Comparison of ENCODE assay signal across 25 cellular contexts in the genomic region with DNA sequence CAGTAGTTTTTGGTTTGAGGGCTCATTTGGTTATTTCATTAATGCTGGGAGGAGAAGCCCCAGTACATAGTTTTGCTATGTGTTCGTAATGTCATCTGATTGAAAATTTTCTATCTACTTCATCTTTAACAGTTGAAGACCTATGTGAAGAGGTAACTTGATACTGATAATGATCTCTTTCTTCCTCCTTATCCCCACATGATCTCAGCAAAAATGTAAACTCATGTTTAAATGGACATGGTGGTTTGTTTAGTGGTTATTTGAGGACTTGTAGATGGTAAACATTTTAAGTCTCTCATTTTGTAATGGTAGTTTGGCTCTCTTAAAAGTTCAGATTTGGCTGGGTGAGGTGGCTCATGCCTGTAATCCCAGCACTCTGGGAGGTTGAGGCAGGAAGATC.
"Had no signal": no experiment of that assay in that cellular context is flagged by ENCODE, and none has a peak within 500 bp of the region (broad histone marks: within the 10 kb centered on the region; RNA-seq: fewer than 3 reads in every experiment).

No MANE protein-coding gene starts in this region.

- H3K36me3 ChIP-seq: Peyer's patch had no signal

- H3K4me1 ChIP-seq: Peyer's patch had no signal

- H3K4me3 ChIP-seq: Peyer's patch had no signal

- H3K27me3 Mint-ChIP-seq: activated B cell treated with CpG ODN at 0.5 μM for 24 hours; activated CD4-positive, alpha-beta T cell treated with anti-CD3 and anti-CD28 coated beads, Interleukin-2, amount 10 ng/mL, durations not matched to agents 24 days and 14 days; activated CD8-positive, alpha-beta memory T cell treated with anti-CD3 and anti-CD28 coated beads, Interleukin-2, amount 10 ng/mL, durations not matched to agents 7 days and 5 days; activated naive CD8-positive, alpha-beta T cell; T-helper 17 cell had no signal

- H3K27ac ChIP-seq: Peyer's patch had no signal

- H3K27ac Mint-ChIP-seq: activated B cell treated with CpG ODN at 0.5 μM for 24 hours; activated CD4-positive, alpha-beta T cell treated with anti-CD3 and anti-CD28 coated beads, Interleukin-2, amount 10 ng/mL, durations not matched to agents 24 days and 14 days; activated CD8-positive, alpha-beta memory T cell treated with anti-CD3 and anti-CD28 coated beads, Interleukin-2, amount 10 ng/mL, durations not matched to agents 7 days and 5 days; activated naive CD8-positive, alpha-beta T cell; T-helper 17 cell had no signal

- H3K9me3 Mint-ChIP-seq: activated B cell treated with CpG ODN at 0.5 μM for 24 hours; activated CD4-positive, alpha-beta T cell treated with anti-CD3 and anti-CD28 coated beads, Interleukin-2, amount 10 ng/mL, durations not matched to agents 24 days and 14 days; activated T-cell treated with anti-CD3 and anti-CD28 coated beads, Interleukin-2, amount 50 U/mL, for 4 hours had no signal

- H3K4me3 Mint-ChIP-seq: activated B cell treated with CpG ODN at 0.5 μM for 24 hours; activated CD4-positive, alpha-beta T cell treated with anti-CD3 and anti-CD28 coated beads, Interleukin-2, amount 10 ng/mL, durations not matched to agents 24 days and 14 days; activated CD8-positive, alpha-beta memory T cell treated with anti-CD3 and anti-CD28 coated beads, Interleukin-2, amount 10 ng/mL, durations not matched to agents 7 days and 5 days; activated naive CD8-positive, alpha-beta T cell; activated T-cell treated with anti-CD3 and anti-CD28 coated beads, Interleukin-2, amount 50 U/mL, for 4 hours; T-helper 17 cell had no signal

- H3K4me1 Mint-ChIP-seq: activated B cell treated with CpG ODN at 0.5 μM for 24 hours; activated CD4-positive, alpha-beta T cell treated with anti-CD3 and anti-CD28 coated beads, Interleukin-2, amount 10 ng/mL, durations not matched to agents 24 days and 14 days; activated CD8-positive, alpha-beta memory T cell treated with anti-CD3 and anti-CD28 coated beads, Interleukin-2, amount 10 ng/mL, durations not matched to agents 7 days and 5 days had no signal

- H3K9me3 ChIP-seq: Peyer's patch had no signal

- H3K27me3 ChIP-seq: Peyer's patch had no signal

- ATAC-seq: activated CD8-positive, alpha-beta memory T cell treated with anti-CD3 and anti-CD28 coated beads, Interleukin-2, amount 10 ng/mL, durations not matched to agents 7 days and 5 days; activated T-cell treated with anti-CD3 and anti-CD28 coated beads, Interleukin-2, amount 50 U/mL, for 4 hours; T-helper 17 cell had no signal

- DNase-seq: activated B cell treated with CpG ODN at 0.5 μM for 24 hours; activated CD4-positive, alpha-beta T cell treated with anti-CD3 and anti-CD28 coated beads for 1 hour; activated CD4-positive, alpha-beta T cell treated with anti-CD3 and anti-CD28 coated beads, Interleukin-2, amount 10 ng/mL, durations not matched to agents 24 days and 14 days; activated CD4-positive, alpha-beta T cell treated with anti-CD3 and anti-CD28 coated beads, Interleukin-2, amount 50 U/mL, for 48 hours; activated CD8-positive, alpha-beta memory T cell treated with anti-CD3 and anti-CD28 coated beads, Interleukin-2, amount 10 ng/mL, durations not matched to agents 7 days and 5 days; activated effector memory CD4-positive, alpha-beta T cell treated with anti-CD3 and anti-CD28 coated beads, Interleukin-2, amount 50 U/mL, for 16 hours; activated naive CD4-positive, alpha-beta T cell treated with Interleukin-2 at 50 U/mL for 16 hours; activated T-cell treated with anti-CD3 and anti-CD28 coated beads, Interleukin-2, amount 50 U/mL, for 4 hours; cerebellar nuclear complex; Kasumi-1; NCI-H1048; NCI-H146; NCI-H187 treated with DMSO at 0.1 percent for 48 hours; NCI-H2081 treated with DMSO at 0.1 percent for 48 hours; NCI-H2171 treated with DMSO at 0.1 percent for 48 hours; NCI-H226; NCI-H510A; NCI-H69; NK-92 treated with Interleukin-12 subunit alpha and Interleukin-12 subunit beta, amount 100 ng/mL, for 24 hours; OCI-M1; Peyer's patch; SHP77 treated with DMSO at 0.1 percent for 48 hours; T-helper 17 cell; T-helper 9 cell had no signal
